ENCODE assay signal across 8 cellular contexts in the genomic region with DNA sequence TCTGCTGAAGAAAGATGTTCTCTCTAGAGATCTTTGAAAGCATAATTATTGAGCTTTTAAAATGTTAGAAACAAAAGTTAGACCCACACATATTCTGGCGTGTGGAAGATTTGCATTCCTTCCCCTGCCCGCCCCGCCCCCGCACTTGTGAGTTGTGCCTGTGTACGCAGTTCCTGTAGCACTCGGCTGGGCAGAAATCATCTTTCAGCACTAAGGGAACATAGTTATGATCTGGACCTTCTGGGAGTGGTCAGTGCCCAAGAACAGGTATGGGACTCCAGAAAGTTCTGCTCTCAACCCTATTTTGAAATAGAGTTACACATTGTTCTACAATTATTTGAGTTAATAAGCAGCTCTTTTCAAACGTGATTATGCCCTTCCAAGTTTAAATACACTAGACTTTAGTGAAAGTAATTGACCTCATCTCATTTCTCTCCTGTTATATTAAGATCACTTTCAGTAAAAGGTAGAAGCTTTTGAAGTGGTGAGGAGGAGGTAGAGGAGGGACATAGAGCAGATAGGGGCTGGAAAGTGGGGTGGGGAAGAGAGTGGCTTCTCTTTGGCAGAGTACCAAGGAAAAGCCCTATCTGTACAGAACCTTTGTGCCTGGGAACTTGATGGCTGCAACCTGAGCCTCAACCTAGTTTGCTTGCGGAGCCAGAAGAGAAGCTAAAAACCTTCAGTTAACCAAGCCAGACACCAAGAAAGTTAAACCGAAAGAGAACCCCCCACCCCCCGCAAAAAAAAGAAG. TPM values are rescaled to one million over a fixed set of nuclear protein-coding genes. Genes with fewer than 3 reads are reported as not detected.
DNase-seq lines count a peak whose midpoint lies in the region; ATAC-seq and TF ChIP-seq lines count a peak whose summit lies in the region.

No MANE protein-coding gene starts in this region.

- no peaks in the 10 kb centered on the region for H3K36me3 Mint-ChIP-seq in glutamatergic neuron (ENCODE audit: unreplicated experiment)
- no peaks in the 10 kb centered on the region for H3K36me3 Mint-ChIP-seq in endodermal cell (ENCODE audit: low read depth)

- H3K4me1 Mint-ChIP-seq in glutamatergic neuron (ENCODE audit: low read depth, unreplicated experiment) (peaks cover 30% of the 10 kb centered on the region), endodermal cell (peaks cover 47% of the 10 kb centered on the region)

- H3K4me1 ChIP-seq in endodermal cell (ENCODE audit: control insufficient read depth, insufficient read depth, low read length) = peaks cover 4% of the 10 kb centered on the region

- DNase-seq in glutamatergic neuron (no peak), endodermal cell (no peak)
- peak; percentile 52 for DNase-seq in stimulated activated CD4-positive, alpha-beta T cell treated with anti-CD3 and anti-CD28 coated beads, Interleukin-2, amount 100 ng/mL, for 4 hours (ENCODE audit: low read depth)

- H3K9me3 ChIP-seq in endodermal cell (ENCODE audit: control insufficient read depth, low read length) = no peaks in the 10 kb centered on the region

- peaks cover 24% of the 10 kb centered on the region for H3K27me3 ChIP-seq in endodermal cell (ENCODE audit: control insufficient read depth, insufficient read depth, low read length, poor library complexity, severe bottlenecking)

- H3K27ac Mint-ChIP-seq in glutamatergic neuron (ENCODE audit: unreplicated experiment) (peak overlapping the region; percentile 4), endodermal cell (no peak overlapping the region)

- no peaks in the 10 kb centered on the region for H3K27me3 Mint-ChIP-seq in glutamatergic neuron (ENCODE audit: unreplicated experiment)
- H3K27me3 Mint-ChIP-seq in endodermal cell (ENCODE audit: insufficient read depth) = peaks cover 8% of the 10 kb centered on the region

- TF ChIP-seq CTCF in C4-2B (conservative IDR thresholded peaks at IDR 0.05) (no peak), VCaP (conservative IDR thresholded peaks at IDR 0.05) (no peak), glutamatergic neuron (IDR thresholded peaks at IDR 0.05; ENCODE audit: partially characterized antibody, unreplicated experiment) (no peak), endodermal cell (conservative IDR thresholded peaks at IDR 0.05) (no peak)

- H3K27ac ChIP-seq in C4-2B = peak overlapping the region; percentile 58
- H3K27ac ChIP-seq in VCaP = peak overlapping the region; percentile 54
- H3K27ac ChIP-seq in endodermal cell (ENCODE audit: low read depth, low read length) = no peak overlapping the region

- ATAC-seq in GM21390 (IDR thresholded peaks at IDR 0.05; ENCODE audit: unreplicated experiment) (peak; percentile 63), GM19023 (IDR thresholded peaks at IDR 0.05; ENCODE audit: unreplicated experiment) (no peak), SK-N-SH treated with all-trans-retinoic acid at 6 μM for 48 hours (no peak)

- WGBS in endodermal cell (ENCODE audit: insufficient coverage in 1 of 2, insufficient read length in 1 of 2), 2 experiments = 81 to 84% methylated on average over 4 to 10 of the region's 10 CpGs

- H3K4me3 Mint-ChIP-seq in glutamatergic neuron (ENCODE audit: unreplicated experiment) = no peak overlapping the region
- no peak overlapping the region for H3K4me3 Mint-ChIP-seq in endodermal cell

- no peaks in the 10 kb centered on the region for H3K36me3 ChIP-seq in endodermal cell (ENCODE audit: control insufficient read depth, insufficient read depth, low read length)

- no peak overlapping the region for H3K4me3 ChIP-seq in endodermal cell (ENCODE audit: low read length)

- H3K9me3 Mint-ChIP-seq in glutamatergic neuron (ENCODE audit: unreplicated experiment) = no peaks in the 10 kb centered on the region
- no peaks in the 10 kb centered on the region for H3K9me3 Mint-ChIP-seq in endodermal cell

- no peak overlapping the region for H3K9ac ChIP-seq in endodermal cell (ENCODE audit: extremely low read depth, low read length, poor library complexity, severe bottlenecking)

TF ChIP-seq in SK-N-SH treated with all-trans-retinoic acid at 6 μM for 48 hours, 23 proteins besides CTCF, POLR2A, EP300 and RAD21:
- no peak for TF ChIP-seq CSDC2 (CRISPR knock-in tag; IDR thresholded peaks at IDR 0.05)
- TF ChIP-seq, protein P1, sequence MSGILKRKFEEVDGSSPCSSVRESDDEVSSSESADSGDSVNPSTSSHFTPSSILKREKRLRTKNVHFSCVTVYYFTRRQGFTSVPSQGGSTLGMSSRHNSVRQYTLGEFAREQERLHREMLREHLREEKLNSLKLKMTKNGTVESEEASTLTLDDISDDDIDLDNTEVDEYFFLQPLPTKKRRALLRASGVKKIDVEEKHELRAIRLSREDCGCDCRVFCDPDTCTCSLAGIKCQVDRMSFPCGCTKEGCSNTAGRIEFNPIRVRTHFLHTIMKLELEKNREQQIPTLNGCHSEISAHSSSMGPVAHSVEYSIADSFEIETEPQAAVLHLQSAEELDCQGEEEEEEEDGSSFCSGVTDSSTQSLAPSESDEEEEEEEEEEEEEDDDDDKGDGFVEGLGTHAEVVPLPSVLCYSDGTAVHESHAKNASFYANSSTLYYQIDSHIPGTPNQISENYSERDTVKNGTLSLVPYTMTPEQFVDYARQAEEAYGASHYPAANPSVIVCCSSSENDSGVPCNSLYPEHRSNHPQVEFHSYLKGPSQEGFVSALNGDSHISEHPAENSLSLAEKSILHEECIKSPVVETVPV (CRISPR knock-in tag; IDR thresholded peaks at IDR 0.05) = no peak
- TF ChIP-seq, protein P2, sequence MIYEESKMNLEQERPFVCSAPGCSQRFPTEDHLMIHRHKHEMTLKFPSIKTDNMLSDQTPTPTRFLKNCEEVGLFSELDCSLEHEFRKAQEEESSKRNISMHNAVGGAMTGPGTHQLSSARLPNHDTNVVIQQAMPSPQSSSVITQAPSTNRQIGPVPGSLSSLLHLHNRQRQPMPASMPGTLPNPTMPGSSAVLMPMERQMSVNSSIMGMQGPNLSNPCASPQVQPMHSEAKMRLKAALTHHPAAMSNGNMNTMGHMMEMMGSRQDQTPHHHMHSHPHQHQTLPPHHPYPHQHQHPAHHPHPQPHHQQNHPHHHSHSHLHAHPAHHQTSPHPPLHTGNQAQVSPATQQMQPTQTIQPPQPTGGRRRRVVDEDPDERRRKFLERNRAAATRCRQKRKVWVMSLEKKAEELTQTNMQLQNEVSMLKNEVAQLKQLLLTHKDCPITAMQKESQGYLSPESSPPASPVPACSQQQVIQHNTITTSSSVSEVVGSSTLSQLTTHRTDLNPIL (CRISPR knock-in tag; IDR thresholded peaks at IDR 0.05; ENCODE audit: low read depth) = no peak
- no peak for TF ChIP-seq OSR1 (CRISPR knock-in tag; IDR thresholded peaks at IDR 0.05)
- no peak for TF ChIP-seq ZNF8 (CRISPR knock-in tag; IDR thresholded peaks at IDR 0.05)
- no peak for TF ChIP-seq ZNF70 (CRISPR knock-in tag; IDR thresholded peaks at IDR 0.05)
- no peak for TF ChIP-seq RARB (CRISPR knock-in tag; IDR thresholded peaks at IDR 0.05)
- TF ChIP-seq GLIS3 (CRISPR knock-in tag; IDR thresholded peaks at IDR 0.05) = no peak
- TF ChIP-seq ZC3H10 (CRISPR knock-in tag; IDR thresholded peaks at IDR 0.05) = no peak
- TF ChIP-seq ZFP30 (CRISPR knock-in tag; IDR thresholded peaks at IDR 0.05) = no peak
- TF ChIP-seq BACH2 (CRISPR knock-in tag; IDR thresholded peaks at IDR 0.05; ENCODE audit: borderline replicate concordance) = no peak
- no peak for TF ChIP-seq ZFP3 (CRISPR knock-in tag; IDR thresholded peaks at IDR 0.05)
- TF ChIP-seq PPARA (CRISPR knock-in tag; IDR thresholded peaks at IDR 0.05; ENCODE audit: borderline replicate concordance) = no peak
- no peak for TF ChIP-seq ESRRG (CRISPR knock-in tag; IDR thresholded peaks at IDR 0.05)
- no peak for TF ChIP-seq SNAI2 (CRISPR knock-in tag; IDR thresholded peaks at IDR 0.05)
- TF ChIP-seq, protein P3, sequence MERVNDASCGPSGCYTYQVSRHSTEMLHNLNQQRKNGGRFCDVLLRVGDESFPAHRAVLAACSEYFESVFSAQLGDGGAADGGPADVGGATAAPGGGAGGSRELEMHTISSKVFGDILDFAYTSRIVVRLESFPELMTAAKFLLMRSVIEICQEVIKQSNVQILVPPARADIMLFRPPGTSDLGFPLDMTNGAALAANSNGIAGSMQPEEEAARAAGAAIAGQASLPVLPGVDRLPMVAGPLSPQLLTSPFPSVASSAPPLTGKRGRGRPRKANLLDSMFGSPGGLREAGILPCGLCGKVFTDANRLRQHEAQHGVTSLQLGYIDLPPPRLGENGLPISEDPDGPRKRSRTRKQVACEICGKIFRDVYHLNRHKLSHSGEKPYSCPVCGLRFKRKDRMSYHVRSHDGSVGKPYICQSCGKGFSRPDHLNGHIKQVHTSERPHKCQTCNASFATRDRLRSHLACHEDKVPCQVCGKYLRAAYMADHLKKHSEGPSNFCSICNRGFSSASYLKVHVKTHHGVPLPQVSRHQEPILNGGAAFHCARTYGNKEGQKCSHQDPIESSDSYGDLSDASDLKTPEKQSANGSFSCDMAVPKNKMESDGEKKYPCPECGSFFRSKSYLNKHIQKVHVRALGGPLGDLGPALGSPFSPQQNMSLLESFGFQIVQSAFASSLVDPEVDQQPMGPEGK (CRISPR knock-in tag; IDR thresholded peaks at IDR 0.05; ENCODE audit: borderline replicate concordance) = no peak
- no peak for TF ChIP-seq ARNTL (CRISPR knock-in tag; IDR thresholded peaks at IDR 0.05; ENCODE audit: borderline replicate concordance, low read depth)
- TF ChIP-seq ISL1 (CRISPR knock-in tag; IDR thresholded peaks at IDR 0.05) = no peak

RNA-seq across cellular contexts. Expression of a gene that starts 5.7 kb away (rescaled TPM):
- total RNA-seq in glutamatergic neuron (ENCODE audit: unreplicated experiment) = 63.4 TPM
- 10 to 100 TPM; 32.0 to 41.2 TPM for total RNA-seq in endodermal cell
- polyA plus RNA-seq in endodermal cell (2013, experiment 1 of 2) = 14.1 TPM
- 11.2 TPM for polyA plus RNA-seq in endodermal cell (2013, experiment 2 of 2)

RNA-seq across cellular contexts. Expression of a gene that starts 34.9 kb away (rescaled TPM):
- total RNA-seq in glutamatergic neuron (ENCODE audit: unreplicated experiment) (73.7 TPM), endodermal cell (100 to 1,000 TPM; 104 to 144 TPM)
- polyA plus RNA-seq in endodermal cell (2013, experiment 1 of 2) = 115 TPM
- 119 TPM for polyA plus RNA-seq in endodermal cell (2013, experiment 2 of 2)
